ENCODE assay signal across 13 cellular contexts in the genomic region with DNA sequence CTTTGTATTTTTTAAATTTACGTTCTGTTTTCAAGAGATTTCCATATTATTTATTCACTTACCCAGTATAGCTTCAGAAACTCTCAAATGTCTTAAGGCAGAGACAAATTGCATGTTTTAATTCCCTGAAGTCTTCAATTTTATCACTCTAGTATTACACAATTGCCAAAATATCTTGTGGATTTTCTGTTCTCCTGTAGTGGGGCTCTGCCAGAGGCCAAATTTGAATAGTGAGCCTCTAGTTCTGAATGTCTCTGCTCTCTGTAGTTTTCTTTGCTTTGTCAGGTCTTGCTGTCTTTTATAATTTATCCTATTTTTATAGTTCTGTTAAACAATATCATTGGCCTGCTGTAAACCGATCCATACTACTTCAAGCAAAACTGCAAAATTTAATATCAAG.
"Had no signal": no experiment of that assay in that cellular context is flagged by ENCODE, and none has a peak within 500 bp of the region (broad histone marks: within the 10 kb centered on the region; RNA-seq: fewer than 3 reads in every experiment).

No MANE protein-coding gene starts in this region.

- H3K9me3 Mint-ChIP-seq: activated naive CD8-positive, alpha-beta T cell treated with anti-CD3 and anti-CD28 coated beads for 36 hours; activated T-helper 1 cell treated with anti-CD3 and anti-CD28 coated beads, Interleukin-12 subunit alpha, Interleukin-12 subunit beta, Interleukin-2, Interleukin-4 antibody, amounts not matched to agents 30 ng/mL and 10 ng/mL and 1 ng/mL, durations not matched to agents 14 hours and 24 hours and 36 hours; effector memory CD8-positive, alpha-beta T cell; naive B cell; stimulated activated memory B cell treated with anti-CD40 and anti-IgM and Interleukin-4, amounts not matched to agents 10 μg/mL and 1 μg/mL and 100 μg/mL, for 72 hours; type B pancreatic cell had no signal

- H3K27me3 ChIP-seq: brain microvascular endothelial cell, pancreas had no signal

- H3K27ac Mint-ChIP-seq: activated naive CD8-positive, alpha-beta T cell treated with anti-CD3 and anti-CD28 coated beads for 36 hours; activated T-helper 1 cell treated with anti-CD3 and anti-CD28 coated beads, Interleukin-12 subunit alpha, Interleukin-12 subunit beta, Interleukin-2, Interleukin-4 antibody, amounts not matched to agents 30 ng/mL and 10 ng/mL and 1 ng/mL, durations not matched to agents 14 hours and 24 hours and 36 hours; effector memory CD8-positive, alpha-beta T cell; stimulated activated memory B cell treated with anti-CD40 and anti-IgM and Interleukin-4, amounts not matched to agents 10 μg/mL and 1 μg/mL and 100 μg/mL, for 72 hours; type B pancreatic cell had no signal

- ATAC-seq: activated CD4-positive, CD25-positive, alpha-beta regulatory T cell treated with anti-CD3 and anti-CD28 coated beads, Interleukin-2, amount 50 U/mL, for 24 hours; effector memory CD8-positive, alpha-beta T cell; stimulated activated memory B cell treated with anti-CD40 and anti-IgM and Interleukin-4, amounts not matched to agents 10 μg/mL and 1 μg/mL and 100 μg/mL, for 72 hours had no signal

- DNase-seq: activated CD4-positive, alpha-beta T cell treated with anti-CD3 and anti-CD28 coated beads, Interleukin-2, amount 50 U/mL, for 1 hour; activated naive CD8-positive, alpha-beta T cell treated with anti-CD3 and anti-CD28 coated beads for 36 hours; brain microvascular endothelial cell; dermis blood vessel endothelial cell; effector memory CD8-positive, alpha-beta T cell; naive B cell; pancreas; stimulated activated CD4-positive, alpha-beta T cell treated with anti-CD3 and anti-CD28 coated beads, Interleukin-2, amount 100 ng/mL, for 48 hours; T-helper 9 cell had no signal

- H3K9me3 ChIP-seq: pancreas had no signal

- H3K4me3 ChIP-seq: pancreas had no signal

- H3K36me3 Mint-ChIP-seq: activated naive CD8-positive, alpha-beta T cell treated with anti-CD3 and anti-CD28 coated beads for 36 hours; naive B cell; stimulated activated memory B cell treated with anti-CD40 and anti-IgM and Interleukin-4, amounts not matched to agents 10 μg/mL and 1 μg/mL and 100 μg/mL, for 72 hours; type B pancreatic cell had no signal

- H3K27ac ChIP-seq: brain microvascular endothelial cell, pancreas had no signal

- H3K4me3 Mint-ChIP-seq: activated naive CD8-positive, alpha-beta T cell treated with anti-CD3 and anti-CD28 coated beads for 36 hours; activated T-helper 1 cell treated with anti-CD3 and anti-CD28 coated beads, Interleukin-12 subunit alpha, Interleukin-12 subunit beta, Interleukin-2, Interleukin-4 antibody, amounts not matched to agents 30 ng/mL and 10 ng/mL and 1 ng/mL, durations not matched to agents 14 hours and 24 hours and 36 hours; effector memory CD8-positive, alpha-beta T cell; naive B cell; stimulated activated memory B cell treated with anti-CD40 and anti-IgM and Interleukin-4, amounts not matched to agents 10 μg/mL and 1 μg/mL and 100 μg/mL, for 72 hours; type B pancreatic cell had no signal

- H3K27me3 Mint-ChIP-seq: activated naive CD8-positive, alpha-beta T cell treated with anti-CD3 and anti-CD28 coated beads for 36 hours; effector memory CD8-positive, alpha-beta T cell; stimulated activated memory B cell treated with anti-CD40 and anti-IgM and Interleukin-4, amounts not matched to agents 10 μg/mL and 1 μg/mL and 100 μg/mL, for 72 hours; type B pancreatic cell had no signal

- H3K36me3 ChIP-seq: brain microvascular endothelial cell, pancreas had no signal

- H3K4me1 Mint-ChIP-seq: activated naive CD8-positive, alpha-beta T cell treated with anti-CD3 and anti-CD28 coated beads for 36 hours; naive B cell; stimulated activated memory B cell treated with anti-CD40 and anti-IgM and Interleukin-4, amounts not matched to agents 10 μg/mL and 1 μg/mL and 100 μg/mL, for 72 hours had no signal
